In genomic region chr18:2306641-2307040, GRCh38 we compare ENCODE assay signal across 32 cellular contexts.
"Had no signal": no experiment of that assay in that cellular context is flagged by ENCODE, and none has a peak within 500 bp of the region (broad histone marks: within the 10 kb centered on the region; RNA-seq: fewer than 3 reads in every experiment).

No MANE protein-coding gene starts in this region.

- H3K4me1 ChIP-seq: adrenal gland, colonic mucosa, gastroesophageal sphincter had no signal

- H3K9me3 ChIP-seq: adrenal gland, body of pancreas, colonic mucosa, gastroesophageal sphincter had no signal

- H3K27me3 ChIP-seq: adrenal gland, cardiac muscle cell, colonic mucosa, gastroesophageal sphincter had no signal

- ATAC-seq: activated CD4-positive, CD25-positive, alpha-beta regulatory T cell treated with anti-CD3 and anti-CD28 coated beads, Interleukin-2, amount 50 U/mL, for 24 hours; activated CD8-positive, alpha-beta T cell treated with anti-CD3 and anti-CD28 coated beads for 36 hours; activated T-cell treated with anti-CD3 and anti-CD28 coated beads, Interleukin-2, amount 50 U/mL, for 4 hours; activated T-helper 17 cell treated with anti-CD3 and anti-CD28 coated beads, Interleukin-2, amount 50 U/mL, for 72 hours; body of pancreas; esophagus mucosa; gastroesophageal sphincter; T-helper 17 cell had no signal

- H3K36me3 ChIP-seq: adrenal gland, cardiac muscle cell, colonic mucosa, gastroesophageal sphincter, WERI-Rb-1 had no signal

- DNase-seq: activated B cell treated with CpG ODN at 0.5 μM for 24 hours; activated CD4-positive, alpha-beta T cell treated with anti-CD3 and anti-CD28 coated beads for 48 hours; activated CD4-positive, alpha-beta T cell treated with anti-CD3 and anti-CD28 coated beads, Interleukin-2, amount 50 U/mL, for 1 hour; activated CD4-positive, alpha-beta T cell treated with anti-CD3 and anti-CD28 coated beads, Interleukin-2, amount 50 U/mL, for 48 hours; activated CD8-positive, alpha-beta memory T cell treated with anti-CD3 and anti-CD28 coated beads for 24 hours; activated CD8-positive, alpha-beta T cell treated with anti-CD3 and anti-CD28 coated beads for 36 hours; activated effector memory CD4-positive, alpha-beta T cell treated with Interleukin-2 at 50 U/mL for 16 hours; activated gamma-delta T cell treated with Interleukin-2 at 50 U/mL for 16 hours; activated naive CD4-positive, alpha-beta T cell treated with anti-CD3 and anti-CD28 coated beads, Interleukin-2, amount 50 U/mL, for 16 hours; activated naive CD4-positive, alpha-beta T cell treated with Interleukin-2 at 50 U/mL for 16 hours; activated T-cell treated with anti-CD3 and anti-CD28 coated beads, Interleukin-2, amount 50 U/mL, for 4 hours; adrenal gland; amygdala; aorta; body of pancreas; central memory CD4-positive, alpha-beta T cell; cerebellar nuclear complex; colonic mucosa; effector memory CD4-positive, alpha-beta T cell; endodermal cell; foreskin melanocyte; head of caudate nucleus; hippocampal formation; T-helper 1 cell; T-helper 17 cell; T1000; WERI-Rb-1 had no signal

- H3K27ac ChIP-seq: adrenal gland, body of pancreas, cardiac muscle cell, colonic mucosa, gastroesophageal sphincter, WERI-Rb-1 had no signal

- H3K4me3 ChIP-seq: adrenal gland, body of pancreas, cardiac muscle cell, colonic mucosa, gastroesophageal sphincter had no signal
